Comparison of ENCODE assay signal across 12 cellular contexts in the genomic region with DNA sequence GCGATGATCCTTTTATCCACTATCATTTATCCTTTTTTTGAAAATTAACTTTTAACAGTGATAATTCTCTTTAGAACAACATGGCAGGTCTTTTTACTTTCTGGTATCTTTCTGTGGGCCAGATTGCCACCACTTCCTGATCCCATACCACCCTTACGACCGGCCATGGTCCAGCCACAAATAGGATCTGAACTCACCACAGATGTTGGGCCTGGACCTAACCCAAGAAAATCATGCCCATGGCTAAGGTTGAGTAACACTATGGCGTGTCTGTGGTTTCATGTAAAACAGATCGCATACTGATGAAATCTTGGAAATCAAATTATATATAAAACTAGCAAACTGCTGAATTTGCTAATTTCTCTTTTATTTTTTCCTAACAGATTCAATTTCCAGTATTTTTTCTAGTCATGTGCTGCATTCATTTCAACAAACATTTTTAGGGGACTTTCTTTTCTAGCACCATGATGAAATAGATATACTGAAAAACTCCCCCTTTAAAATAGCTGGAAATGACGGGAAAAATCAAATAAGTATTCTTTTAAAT.
DNase-seq lines count a peak whose midpoint lies in the region; ATAC-seq and TF ChIP-seq lines count a peak whose summit lies in the region.
"Had no signal": no experiment of that assay in that cellular context is flagged by ENCODE, and none has a peak within 500 bp of the region (broad histone marks: within the 10 kb centered on the region; RNA-seq: fewer than 3 reads in every experiment).

No MANE protein-coding gene starts in this region.

- WGBS in mammary epithelial cell (ENCODE audit: low coverage, missing lambda C conversion rate), result 45% methylated on average over 6 of the region's 6 CpGs
- 39 to 75% methylated on average over 6 of the region's 6 CpGs for WGBS in lung, 2 donors

- BruUV-seq in mammary epithelial cell (replicated peaks; lab: Mats Ljungman, UMichigan) (no TSS peak), A673 (replicated peaks; lab: Mats Ljungman, UMichigan) (no TSS peak)

- H4K20me1 ChIP-seq in mammary epithelial cell (ENCODE audit: insufficient read depth, low read length), result no peaks in the 10 kb centered on the region

- H3K4me3 ChIP-seq in BE2C (ENCODE audit: low read depth, low read length), result no peak overlapping the region
- no peak overlapping the region for H3K4me3 ChIP-seq in mammary epithelial cell (replicated peaks in 1 of 3; ENCODE audit: insufficient read depth in 1 of 3, low read depth in 2 of 3, low read length in 3 of 3)
- H3K4me3 ChIP-seq in lung, result no peak overlapping the region
- no peak overlapping the region for H3K4me3 ChIP-seq in vagina
- no peak overlapping the region for H3K4me3 ChIP-seq in A673 (ENCODE audit: low read depth, low read length, poor library complexity, severe bottlenecking)
- H3K4me3 ChIP-seq: cardiac muscle cell had no signal

- no peak overlapping the region for H2AFZ ChIP-seq in mammary epithelial cell (ENCODE audit: low read depth, low read length)

- in situ Hi-C loops in mammary epithelial cell (cut with MboI; ENCODE audit: low sequenced_read_pairs in 2 of 2), result no loop called here

- H3K4me2 ChIP-seq in mammary epithelial cell (ENCODE audit: insufficient read depth, low read depth, low read length), result no peak overlapping the region

- peak; percentile 6 for DNase-seq in BE2C
- peak; percentile 81 for DNase-seq in NCI-H226
- DNase-seq in mammary epithelial cell, result peak; percentile 89
- DNase-seq in lung (ENCODE audit: low spot score), result peak; percentile 38
- DNase-seq in vagina (ENCODE audit: extremely low spot score in 2 of 2), result no peak
- DNase-seq in A673 (ENCODE audit: low spot score), result no peak
- no peak for DNase-seq in NCI-H2107 treated with DMSO at 0.1 percent for 48 hours (lab: John Stamatoyannopoulos, UW; ENCODE audit: unreplicated experiment)
- DNase-seq: activated CD8-positive, alpha-beta memory T cell treated with anti-CD3 and anti-CD28 coated beads, Interleukin-2, amount 50 U/mL, for 48 hours; stimulated activated CD4-positive, alpha-beta T cell treated with anti-CD3 and anti-CD28 coated beads, Interleukin-4, amount 100 ng/mL, for 1 hour; T-helper 1 cell had no signal

- ATAC-seq in lung (ENCODE audit: insufficient read depth, low FRiP score) (no peak), HG03039 (IDR thresholded peaks at IDR 0.05; ENCODE audit: unreplicated experiment) (no peak)

- no peaks in the 10 kb centered on the region for H3K79me2 ChIP-seq in mammary epithelial cell (ENCODE audit: insufficient read depth, low read length)

- H3K36me3 ChIP-seq in BE2C, result no peaks in the 10 kb centered on the region
- H3K36me3 ChIP-seq in mammary epithelial cell (ENCODE audit: insufficient read depth, low read length), result no peaks in the 10 kb centered on the region
- H3K36me3 ChIP-seq in lung (ENCODE audit: control insufficient read depth in 2 of 2, insufficient read depth in 2 of 2, low read length in 2 of 2), result no peaks in the 10 kb centered on the region
- no peaks in the 10 kb centered on the region for H3K36me3 ChIP-seq in vagina
- H3K36me3 ChIP-seq in A673 (ENCODE audit: insufficient read depth, low read length, poor library complexity, severe bottlenecking), result no peaks in the 10 kb centered on the region
- H3K36me3 ChIP-seq: cardiac muscle cell had no signal

- intact Hi-C loops in mammary epithelial cell (cut with micrococcal nuclease), result no loop called here
- intact Hi-C loops in vagina (cut with DNase I), result no loop called here
- intact Hi-C loops in A673 (cut with micrococcal nuclease; ENCODE audit: unreplicated experiment), result no loop called here

- CTCF ChIA-PET in mammary epithelial cell (lab: Charles Lee; ENCODE audit: low non-redundant PET) (no interaction called here), A673 (lab: Charles Lee) (no interaction called here)

- H3K27me3 ChIP-seq in BE2C (no peaks in the 10 kb centered on the region), mammary epithelial cell (ENCODE audit: insufficient read depth, low read length) (no peaks in the 10 kb centered on the region), lung (ENCODE audit: control insufficient read depth, insufficient read depth) (no peaks in the 10 kb centered on the region), vagina (no peaks in the 10 kb centered on the region), A673 (replicated peaks; ENCODE audit: insufficient read depth, low read depth, low read length, poor library complexity) (no peaks in the 10 kb centered on the region)

- dilution Hi-C loops in mammary epithelial cell (cut with HindIII; ENCODE audit: low sequenced_read_pairs), result no loop called here

- no peaks in the 10 kb centered on the region for H3K4me1 ChIP-seq in BE2C
- H3K4me1 ChIP-seq in mammary epithelial cell (ENCODE audit: insufficient read depth, low read length), result peaks cover 9% of the 10 kb centered on the region
- H3K4me1 ChIP-seq in lung (ENCODE audit: control insufficient read depth in 2 of 2, insufficient read depth in 2 of 2, low read length in 2 of 2), result no peaks in the 10 kb centered on the region
- H3K4me1 ChIP-seq in vagina, result peaks cover 5% of the 10 kb centered on the region
- no peaks in the 10 kb centered on the region for H3K4me1 ChIP-seq in A673 (ENCODE audit: insufficient read depth, low read length, poor library complexity, severe bottlenecking)

- H3K27ac ChIP-seq in mammary epithelial cell (ENCODE audit: insufficient read depth, low read depth, low read length) (no peak overlapping the region), lung (ENCODE audit: low read depth in 1 of 2, low read length in 1 of 2) (no peak overlapping the region), vagina (no peak overlapping the region), A673 (ENCODE audit: low read depth, low read length, poor library complexity, severe bottlenecking) (no peak overlapping the region)
- H3K27ac ChIP-seq: cardiac muscle cell had no signal

- no peak for TF ChIP-seq CTCF in BE2C (IDR thresholded peaks at IDR 0.05; ENCODE audit: low read depth, low read length)
- TF ChIP-seq CTCF in mammary epithelial cell (conservative IDR thresholded peaks at IDR 0.05 in 1 of 2, IDR thresholded peaks at IDR 0.05 in 1 of 2; ENCODE audit: extremely low read depth in 1 of 2, insufficient read depth in 1 of 2, low read depth in 1 of 2, low read length in 2 of 2), result no peak
- no peak for TF ChIP-seq CTCF in lung (IDR thresholded peaks at IDR 0.05; ENCODE audit: control extremely low read depth, extremely low read depth)
- TF ChIP-seq CTCF in vagina (IDR thresholded peaks at IDR 0.05), result no peak
- no peak for TF ChIP-seq CTCF in A673 (conservative IDR thresholded peaks at IDR 0.05; ENCODE audit: low read depth, low read length)

- TF ChIP-seq POLR2A in vagina (IDR thresholded peaks at IDR 0.05), result no peak

- H3K9me3 ChIP-seq in BE2C, result no peaks in the 10 kb centered on the region
- no peaks in the 10 kb centered on the region for H3K9me3 ChIP-seq in mammary epithelial cell (replicated peaks; ENCODE audit: insufficient read depth, low read length)
- no peaks in the 10 kb centered on the region for H3K9me3 ChIP-seq in lung (ENCODE audit: control insufficient read depth in 2 of 2, insufficient read depth in 1 of 2, low read length in 1 of 2)
- H3K9me3 ChIP-seq in vagina, result no peaks in the 10 kb centered on the region
- H3K9me3 ChIP-seq in A673 (ENCODE audit: low read depth, low read length, poor library complexity, severe bottlenecking), result peaks cover 7% of the 10 kb centered on the region

- H3K9ac ChIP-seq in mammary epithelial cell (ENCODE audit: insufficient read depth, low read length), result no peak overlapping the region

- POLR2A ChIA-PET in A673 (lab: Charles Lee; ENCODE audit: low non-redundant PET), result no interaction called here

Comparison
In these comparisons a context has a peak if more than half of its experiments do, and no peak if none do; other contexts are left out.
1. DNase-seq: peak in BE2C (single experiment), NCI-H226 (single experiment), mammary epithelial cell (single experiment) and lung (single experiment); none in vagina (0 of 2), A673 (single experiment) and NCI-H2107 treated with DMSO at 0.1 percent for 48 hours (single experiment).